22 cellular contexts compared by ENCODE assay signal in the genomic region with DNA sequence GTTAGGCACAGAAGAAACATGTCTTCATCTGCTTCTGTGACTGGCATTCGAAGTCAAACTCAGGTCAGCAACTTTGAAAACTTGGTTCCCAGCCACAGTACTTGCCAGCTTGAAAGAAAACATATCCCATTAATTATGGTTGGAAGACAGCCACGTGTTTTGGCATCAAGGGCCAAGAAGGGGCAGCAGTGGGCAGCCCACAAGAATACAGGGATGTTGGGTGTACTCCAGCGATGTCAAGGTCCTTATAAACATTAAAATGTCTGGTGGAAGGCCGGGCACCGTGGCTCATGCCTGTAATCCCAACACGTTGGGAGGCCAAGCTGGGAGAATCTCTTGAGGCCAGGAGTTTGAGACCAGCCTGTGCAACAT. TPM values are rescaled to one million over a fixed set of nuclear protein-coding genes. Genes with fewer than 3 reads are reported as not detected.
DNase-seq lines count a peak whose midpoint lies in the region; ATAC-seq and TF ChIP-seq lines count a peak whose summit lies in the region.
"Had no signal": no experiment of that assay in that cellular context is flagged by ENCODE, and none has a peak within 500 bp of the region (broad histone marks: within the 10 kb centered on the region; RNA-seq: fewer than 3 reads in every experiment).

No MANE protein-coding gene starts in this region.

- H3K36me3 ChIP-seq in left ventricle myocardium inferior: peaks cover 3% of the 10 kb centered on the region
- H3K36me3 ChIP-seq in ascending aorta: peaks cover 4 to 12% of the 10 kb centered on the region in 2 donors
- H3K36me3 ChIP-seq in lower lobe of right lung: peaks cover 17% of the 10 kb centered on the region
- no peaks in the 10 kb centered on the region for H3K36me3 ChIP-seq in transverse colon
- no peaks in the 10 kb centered on the region for H3K36me3 ChIP-seq in brain microvascular endothelial cell (replicated peaks)
- H3K36me3 ChIP-seq: breast epithelium had no signal

- peak; percentile 35 for TF ChIP-seq EP300 in transverse colon (IDR thresholded peaks at IDR 0.05; ENCODE audit: low read depth)

- H3K4me1 ChIP-seq in left ventricle myocardium inferior (peaks cover 70% of the 10 kb centered on the region), ascending aorta (peaks cover 11 to 40% of the 10 kb centered on the region in 2 donors), lower lobe of right lung (peaks cover 55% of the 10 kb centered on the region), transverse colon (peaks cover 10 to 27% (median 17%) of the 10 kb centered on the region in 4 donors)
- H3K4me1 ChIP-seq: breast epithelium had no signal

- in situ Hi-C loops in transverse colon (cut with MboI; ENCODE audit: low pct_ligation_motif_present in 1 of 4, low pct_unique_long_range_greater_than_20kb in 1 of 4, low sequenced_read_pairs in 3 of 4) (no loop called here), brain microvascular endothelial cell (cut with HindIII; ENCODE audit: low pct_ligation_motif_present, low sequenced_read_pairs) (no loop called here)

- DNase-seq in left ventricle myocardium inferior: no peak
- no peak for DNase-seq in Right ventricle myocardium superior
- DNase-seq in ascending aorta (ENCODE audit: low spot score in 2 of 2): no peak
- no peak for DNase-seq in lower lobe of right lung
- peak; percentile 18 for DNase-seq in transverse colon
- no peak for DNase-seq in RPMI8226
- DNase-seq in brain microvascular endothelial cell: no peak
- DNase-seq: ACHN; activated B cell treated with CpG ODN at 0.5 μM for 24 hours; activated CD4-positive, alpha-beta T cell treated with anti-CD3 and anti-CD28 coated beads, Interleukin-2, amount 50 U/mL, for 48 hours; activated CD8-positive, alpha-beta memory T cell treated with anti-CD3 and anti-CD28 coated beads, Interleukin-2, amount 50 U/mL, for 48 hours; activated naive CD8-positive, alpha-beta T cell treated with anti-CD3 and anti-CD28 coated beads, Interleukin-2, amount 10 ng/mL, durations not matched to agents 7 days and 5 days; effector memory CD8-positive, alpha-beta T cell; kidney; NCI-H1048; NCI-H2029; NCI-H2227 treated with DMSO at 0.1 percent for 48 hours; nucleus accumbens; stimulated activated CD4-positive, alpha-beta T cell treated with anti-CD3 and anti-CD28 coated beads, Interleukin-4, amount 100 ng/mL, for 24 hours; stimulated activated naive CD4-positive, alpha-beta T cell had no signal

- WGBS in transverse colon (ENCODE audit: low coverage in 1 of 2), 2 donors: 56 to 67% methylated on average over 2 to 6 of the region's 6 CpGs

- TF ChIP-seq POLR2A in transverse colon (IDR thresholded peaks at IDR 0.05): no peak

- ATAC-seq in Right ventricle myocardium superior (ENCODE audit: poor library complexity) (no peak), lower lobe of right lung (no peak), GM18870 (IDR thresholded peaks at IDR 0.05; ENCODE audit: unreplicated experiment) (no peak)
- ATAC-seq: effector memory CD8-positive, alpha-beta T cell had no signal

- H3K27ac ChIP-seq in left ventricle myocardium inferior (replicated peaks) (peak overlapping the region; percentile 84), ascending aorta (peak overlapping the region; percentile 81 to 87), lower lobe of right lung (peak overlapping the region; percentile 41), transverse colon (peak overlapping the region; percentile 51 to 80 (median 74)), brain microvascular endothelial cell (no peak overlapping the region)
- H3K27ac ChIP-seq: breast epithelium had no signal

- H3K9me3 ChIP-seq in left ventricle myocardium inferior (replicated peaks): no peaks in the 10 kb centered on the region
- H3K9me3 ChIP-seq in ascending aorta: no peaks in the 10 kb centered on the region
- H3K9me3 ChIP-seq in lower lobe of right lung: no peaks in the 10 kb centered on the region
- no peaks in the 10 kb centered on the region for H3K9me3 ChIP-seq in transverse colon
- H3K9me3 ChIP-seq: breast epithelium had no signal

- intact Hi-C loops in left ventricle myocardium inferior (cut with micrococcal nuclease): no loop called here
- intact Hi-C loops in Right ventricle myocardium superior (cut with DNase I): no loop called here
- intact Hi-C loops in ascending aorta (cut with DNase I): no loop called here
- intact Hi-C loops in lower lobe of right lung (cut with DNase I): no loop called here
- intact Hi-C loops in transverse colon (cut with DNase I; ENCODE audit: low total_unique reads): no loop called here

- H3K4me3 ChIP-seq in left ventricle myocardium inferior (no peak overlapping the region), ascending aorta (no peak overlapping the region), lower lobe of right lung (no peak overlapping the region), transverse colon (no peak overlapping the region), brain microvascular endothelial cell (ENCODE audit: low read depth, low read length) (no peak overlapping the region)
- H3K4me3 ChIP-seq: breast epithelium had no signal

- TF ChIP-seq CTCF in left ventricle myocardium inferior (IDR thresholded peaks at IDR 0.05; ENCODE audit: borderline replicate concordance): no peak
- no peak for TF ChIP-seq CTCF in ascending aorta (IDR thresholded peaks at IDR 0.05)
- TF ChIP-seq CTCF in lower lobe of right lung (IDR thresholded peaks at IDR 0.05): no peak
- no peak for TF ChIP-seq CTCF in transverse colon (IDR thresholded peaks at IDR 0.05)
- TF ChIP-seq CTCF in brain microvascular endothelial cell (IDR thresholded peaks at IDR 0.05; ENCODE audit: low read depth, low read length, missing control alignments): no peak

- H3K27me3 ChIP-seq in left ventricle myocardium inferior (ENCODE audit: low read depth): peaks cover 32% of the 10 kb centered on the region
- H3K27me3 ChIP-seq in ascending aorta: no peaks in the 10 kb centered on the region
- peaks cover 3% of the 10 kb centered on the region for H3K27me3 ChIP-seq in lower lobe of right lung (ENCODE audit: low read depth)
- no peaks in the 10 kb centered on the region for H3K27me3 ChIP-seq in transverse colon
- H3K27me3 ChIP-seq in brain microvascular endothelial cell (replicated peaks): no peaks in the 10 kb centered on the region
- H3K27me3 ChIP-seq: breast epithelium had no signal

RNA-seq across cellular contexts. Expression of gene JCAD, which starts 29.5 kb away (rescaled TPM):
- total RNA-seq in left ventricle myocardium inferior (23.5 TPM), Right ventricle myocardium superior (25.5 TPM), ascending aorta (82.8 TPM), lower lobe of right lung (101 TPM), transverse colon (10 to 100 TPM; 13.0 to 40.8 (median 19.9) TPM)
- total RNA-seq: activated B cell treated with CpG ODN at 0.5 μM for 24 hours had no signal
